ENCODE assay signal across 1 cellular context in the genomic region with DNA sequence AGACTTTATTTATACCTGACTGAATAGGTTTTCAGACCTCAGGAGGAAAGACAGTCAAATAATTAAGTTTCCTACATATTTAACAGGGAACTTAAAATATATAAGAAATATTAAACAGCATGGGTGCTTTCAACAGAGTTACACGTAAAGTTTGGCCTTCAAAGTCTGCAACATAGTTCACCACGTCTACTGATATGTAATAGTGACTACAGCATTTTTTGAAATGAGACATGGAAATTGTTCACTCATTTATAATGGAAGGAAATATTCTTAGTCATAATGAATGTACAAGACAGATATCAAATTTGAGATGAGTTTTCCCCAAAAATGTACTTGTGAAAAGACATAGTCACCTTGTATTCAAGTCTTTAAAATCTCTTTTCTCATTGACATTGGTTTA.
TF ChIP-seq lines count a peak whose summit lies in the region.

No MANE protein-coding gene starts in this region.

TF ChIP-seq in IMR-90, 13 proteins besides CTCF, POLR2A, EP300 and RAD21 (continued from another document):
- TF ChIP-seq RFX5 (IDR thresholded peaks at IDR 0.05; ENCODE audit: low read depth, low read length) = no peak
- TF ChIP-seq BHLHE40 (IDR thresholded peaks at IDR 0.05; ENCODE audit: low read depth, low read length) = no peak
- no peak for TF ChIP-seq MAZ (IDR thresholded peaks at IDR 0.05; ENCODE audit: borderline replicate concordance, low read depth, low read length)
- no peak for TF ChIP-seq CEBPB (IDR thresholded peaks at IDR 0.05; ENCODE audit: low read depth, low read length)
- TF ChIP-seq, protein P1, sequence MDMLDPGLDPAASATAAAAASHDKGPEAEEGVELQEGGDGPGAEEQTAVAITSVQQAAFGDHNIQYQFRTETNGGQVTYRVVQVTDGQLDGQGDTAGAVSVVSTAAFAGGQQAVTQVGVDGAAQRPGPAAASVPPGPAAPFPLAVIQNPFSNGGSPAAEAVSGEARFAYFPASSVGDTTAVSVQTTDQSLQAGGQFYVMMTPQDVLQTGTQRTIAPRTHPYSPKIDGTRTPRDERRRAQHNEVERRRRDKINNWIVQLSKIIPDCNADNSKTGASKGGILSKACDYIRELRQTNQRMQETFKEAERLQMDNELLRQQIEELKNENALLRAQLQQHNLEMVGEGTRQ (IDR thresholded peaks at IDR 0.05; ENCODE audit: low read depth, low read length) = no peak
- TF ChIP-seq CHD1 (IDR thresholded peaks at IDR 0.05; ENCODE audit: low read depth, low read length) = no peak
- no peak for TF ChIP-seq FOS (IDR thresholded peaks at IDR 0.05; ENCODE audit: low read depth, low read length)
- no peak for TF ChIP-seq RCOR1 (IDR thresholded peaks at IDR 0.05; ENCODE audit: insufficient replicate concordance, low read length)
